Comparison of ENCODE assay signal across 9 cellular contexts in the genomic region with DNA sequence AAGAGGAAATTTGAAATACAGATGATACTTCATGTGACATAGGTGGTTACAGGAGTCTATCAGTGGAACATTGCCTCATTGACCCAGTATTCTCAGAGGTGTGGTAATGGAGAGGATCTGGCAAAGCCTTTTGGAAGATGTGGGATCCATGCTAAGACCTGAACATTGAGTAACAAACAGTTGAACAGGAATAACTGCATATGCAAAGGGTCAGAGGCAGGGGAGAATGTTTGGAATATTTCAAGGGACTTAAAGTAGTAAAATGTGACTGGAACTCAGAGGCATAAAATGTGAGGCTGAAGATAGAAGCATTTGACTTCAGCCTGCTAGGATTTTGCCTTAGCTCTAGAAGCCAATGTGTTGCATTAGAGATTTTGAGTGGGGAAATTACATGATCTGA.
"Had no signal": no experiment of that assay in that cellular context is flagged by ENCODE, and none has a peak within 500 bp of the region (broad histone marks: within the 10 kb centered on the region; RNA-seq: fewer than 3 reads in every experiment).

No MANE protein-coding gene starts in this region.

- H3K36me3 ChIP-seq: HAP-1 had no signal

- H3K4me1 ChIP-seq: HAP-1 had no signal

- H3K9me3 ChIP-seq: HAP-1 had no signal

- H3K9ac ChIP-seq: GM23248 had no signal

- DNase-seq: GM23248, GOT3, H7, HFFc6, KBM-7 had no signal

- ATAC-seq: HCT116, HepG2 had no signal

- H3K4me3 ChIP-seq: GM23248, HAP-1 had no signal

- H3K27ac ChIP-seq: GM23248, HL-60 had no signal
